16 cellular contexts compared by ENCODE assay signal in genomic region chr2:43766006-43766405, GRCh38. TPM values are rescaled to one million over a fixed set of nuclear protein-coding genes. Genes with fewer than 3 reads are reported as not detected.
DNase-seq lines count a peak whose midpoint lies in the region; ATAC-seq and TF ChIP-seq lines count a peak whose summit lies in the region.
"Had no signal": no experiment of that assay in that cellular context is flagged by ENCODE, and none has a peak within 500 bp of the region (broad histone marks: within the 10 kb centered on the region; RNA-seq: fewer than 3 reads in every experiment).

No MANE protein-coding gene starts in this region.

- peak overlapping the region; percentile 9; the same call in 1 of the 2 replicates for H3K27ac ChIP-seq in PC-9
- H3K27ac ChIP-seq: brain microvascular endothelial cell, right atrium auricular region had no signal

- peaks cover 15% of the 10 kb centered on the region for H3F3A ChIP-seq in PC-9 (ENCODE audit: insufficient read depth, low read depth)

- POLR2A ChIA-PET in PC-9 (lab: Charles Lee; ENCODE audit: unreplicated experiment): no interaction called here

- no peaks in the 10 kb centered on the region for H4K20me1 ChIP-seq in PC-9 (ENCODE audit: insufficient read depth)

- H3K4me3 ChIP-seq in PC-9: no peak overlapping the region
- H3K4me3 ChIP-seq: right atrium auricular region had no signal

- DNase-seq in NCI-H1436 (lab: John Stamatoyannopoulos, UW): peak; percentile 7
- no peak for DNase-seq in NCI-H1436 treated with DMSO at 0.1 percent for 48 hours (lab: John Stamatoyannopoulos, UW)
- peak; percentile 12 for DNase-seq in LHCN-M2 (ENCODE audit: low read depth)
- DNase-seq in PC-9: peak; percentile 10 to 85
- DNase-seq in kidney tubule cell (ENCODE audit: low spot score): peak; percentile 91
- no peak for DNase-seq in HT-29 (ENCODE audit: low spot score)
- DNase-seq: activated CD4-positive, CD25-positive, alpha-beta regulatory T cell; brain microvascular endothelial cell; endodermal cell; glutamatergic neuron; H9; occipital lobe; T-helper 9 cell had no signal

- H3K9me2 ChIP-seq in PC-9 (ENCODE audit: insufficient read depth): no peaks in the 10 kb centered on the region

- CTCF ChIA-PET in PC-9 (lab: Charles Lee): no interaction called here

- ATAC-seq in GM21390 (IDR thresholded peaks at IDR 0.05; ENCODE audit: unreplicated experiment) (no peak), HG02981 (IDR thresholded peaks at IDR 0.05; ENCODE audit: unreplicated experiment) (no peak)

- no peak overlapping the region for H2AFZ ChIP-seq in PC-9

- H3K4me1 ChIP-seq in PC-9 (replicated peaks; ENCODE audit: insufficient read depth): peaks cover 19% of the 10 kb centered on the region
- H3K4me1 ChIP-seq: right atrium auricular region had no signal

- no peaks in the 10 kb centered on the region for H3K36me3 ChIP-seq in PC-9 (ENCODE audit: low read depth)
- H3K36me3 ChIP-seq: brain microvascular endothelial cell, right atrium auricular region had no signal

- no peak for TF ChIP-seq CTCF in PC-9 (conservative IDR thresholded peaks at IDR 0.05)

- no peaks in the 10 kb centered on the region for H3K79me2 ChIP-seq in PC-9 (ENCODE audit: low read depth)

- intact Hi-C loops in PC-9 (cut with micrococcal nuclease; ENCODE audit: unreplicated experiment): no loop called here

- no peaks in the 10 kb centered on the region for H3K9me3 ChIP-seq in PC-9 (ENCODE audit: insufficient read depth, low read depth)
- H3K9me3 ChIP-seq: right atrium auricular region had no signal

- BruUV-seq in PC-9 (replicated peaks; lab: Mats Ljungman, UMichigan): no TSS peak

- H3K4me2 ChIP-seq in PC-9: peak overlapping the region; percentile 54

- no peaks in the 10 kb centered on the region for H3K27me3 ChIP-seq in PC-9 (ENCODE audit: insufficient read depth, low read depth)
- H3K27me3 ChIP-seq: brain microvascular endothelial cell, right atrium auricular region had no signal

RNA-seq across cellular contexts. Expression of gene DYNC2LI1, which starts 7.8 kb away (rescaled TPM):
- total RNA-seq in LHCN-M2 (2014; rRNA removed): 20.9 and 21.8 TPM in 2 replicates
- polyA plus RNA-seq in LHCN-M2 (2012): 6.5 TPM
- total RNA-seq in PC-9 (2021): 26.5 and 27.1 TPM in 2 replicates
- total RNA-seq in HT-29 (2014; rRNA removed; shearing (Covaris generic)): 6.5 and 9.7 TPM in 2 replicates

Comparison
In these comparisons a context has a peak if more than half of its experiments do, and no peak if none do; other contexts are left out.
1. DNase-seq: peak in NCI-H1436 (single experiment), LHCN-M2 (single experiment), PC-9 (2 of 2) and kidney tubule cell (single experiment); none in NCI-H1436 treated with DMSO at 0.1 percent for 48 hours (single experiment) and HT-29 (single experiment).